Comparison of ENCODE assay signal across 8 cellular contexts in the genomic region with DNA sequence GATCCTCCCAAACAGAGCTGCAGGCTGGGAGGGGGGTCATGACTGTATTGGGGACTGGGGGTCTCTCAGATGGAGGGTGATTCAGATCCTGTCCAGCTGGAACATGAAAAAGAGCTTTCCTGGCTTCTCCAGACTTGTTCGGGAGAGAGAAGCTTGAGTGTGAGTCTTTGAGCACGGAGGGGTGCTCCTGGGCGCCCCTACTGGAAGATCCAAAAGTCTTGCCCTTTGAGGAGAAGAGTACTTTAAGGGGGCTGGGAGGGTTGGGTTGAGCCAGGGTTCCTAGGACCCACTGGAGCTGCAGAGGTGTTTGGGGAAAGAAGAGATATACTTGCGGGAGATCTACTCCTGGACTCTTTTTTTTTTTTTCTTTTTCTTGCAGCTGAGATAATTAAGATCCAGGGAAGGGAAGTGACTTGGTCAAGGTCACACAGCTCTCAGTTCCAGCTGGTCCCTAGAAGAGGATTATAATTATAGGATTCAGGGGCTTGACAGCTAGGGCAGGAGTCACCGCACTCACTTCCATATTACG. TPM values are rescaled to one million over a fixed set of nuclear protein-coding genes. Genes with fewer than 3 reads are reported as not detected.
DNase-seq lines count a peak whose midpoint lies in the region; ATAC-seq and TF ChIP-seq lines count a peak whose summit lies in the region.

No MANE protein-coding gene starts in this region.

- peaks cover 50 to 83% (median 82%) of the 10 kb centered on the region in 3 donors for H3K4me1 Mint-ChIP-seq in CD8-positive, alpha-beta memory T cell
- H3K4me1 Mint-ChIP-seq in T-helper 1 cell treated with Interleukin-12 subunit alpha and Interleukin-12 subunit beta and Interleukin-4 antibody, amounts not matched to agents 30 μg/mL and 1 μg/mL, for 36 hours (ENCODE audit: low read depth), result peaks cover 67% of the 10 kb centered on the region
- peaks cover 82% of the 10 kb centered on the region for H3K4me1 Mint-ChIP-seq in dendritic cell treated with granulocyte-macrophage colony-stimulating factor and Interleukin-4, amounts not matched to agents 40 ng/mL and 50 ng/mL, for 4 days (ENCODE audit: low read depth)

- no peaks in the 10 kb centered on the region for H3K9me3 ChIP-seq in CD8-positive, alpha-beta memory T cell (ENCODE audit: low read length)
- H3K9me3 ChIP-seq in liver (ENCODE audit: control insufficient read depth in 4 of 4, low read length in 3 of 4), result no peaks in the 10 kb centered on the region
- no peaks in the 10 kb centered on the region for H3K9me3 ChIP-seq in thymus (ENCODE audit: control insufficient read depth)

- no peak for TF ChIP-seq RAD21 in liver (IDR thresholded peaks at IDR 0.05)

- TF ChIP-seq CTCF in HFF-Myc (IDR thresholded peaks at IDR 0.05; ENCODE audit: low read depth, low read length, missing control alignments), result peak; percentile 72
- no peak for TF ChIP-seq CTCF in liver (IDR thresholded peaks at IDR 0.05; ENCODE audit: low read depth, low read length, missing input control)

- H3K27me3 Mint-ChIP-seq in CD8-positive, alpha-beta memory T cell, result no peaks in the 10 kb centered on the region
- no peaks in the 10 kb centered on the region for H3K27me3 Mint-ChIP-seq in T-helper 1 cell treated with Interleukin-12 subunit alpha and Interleukin-12 subunit beta and Interleukin-4 antibody, amounts not matched to agents 30 μg/mL and 1 μg/mL, for 36 hours (ENCODE audit: low read depth)
- H3K27me3 Mint-ChIP-seq in dendritic cell treated with granulocyte-macrophage colony-stimulating factor and Interleukin-4, amounts not matched to agents 40 ng/mL and 50 ng/mL, for 4 days, result peaks cover 4% of the 10 kb centered on the region

- peak overlapping the region; percentile 23 to 48 for H3K9ac ChIP-seq in liver (ENCODE audit: low read depth in 1 of 2, low read length in 2 of 2)

- intact Hi-C loops in dendritic cell treated with granulocyte-macrophage colony-stimulating factor and Interleukin-4, amounts not matched to agents 40 ng/mL and 50 ng/mL, for 4 days (cut with micrococcal nuclease), result no loop called here

- H3K36me3 ChIP-seq in CD8-positive, alpha-beta memory T cell (ENCODE audit: insufficient read depth, low read length), result no peaks in the 10 kb centered on the region
- no peaks in the 10 kb centered on the region for H3K36me3 ChIP-seq in liver (ENCODE audit: control insufficient read depth in 4 of 4, insufficient read depth in 3 of 4, low read depth in 1 of 4, low read length in 3 of 4)
- no peaks in the 10 kb centered on the region for H3K36me3 ChIP-seq in thymus (ENCODE audit: control insufficient read depth, insufficient read depth)

- H3K36me3 Mint-ChIP-seq in CD8-positive, alpha-beta memory T cell, result peaks cover 0 to 15% (median 0%) of the 10 kb centered on the region in 3 donors
- H3K36me3 Mint-ChIP-seq in T-helper 1 cell treated with Interleukin-12 subunit alpha and Interleukin-12 subunit beta and Interleukin-4 antibody, amounts not matched to agents 30 μg/mL and 1 μg/mL, for 36 hours (ENCODE audit: low read depth), result peaks cover 2% of the 10 kb centered on the region
- peaks cover 41% of the 10 kb centered on the region for H3K36me3 Mint-ChIP-seq in dendritic cell treated with granulocyte-macrophage colony-stimulating factor and Interleukin-4, amounts not matched to agents 40 ng/mL and 50 ng/mL, for 4 days (ENCODE audit: low read depth)

- POLR2A ChIA-PET in CD8-positive, alpha-beta memory T cell (lab: Charles Lee), result interaction anchor here (0.6 to 2.9 kb wide), 5 partner anchors 9 to 247 kb away, joined by 3 to 17 read pairs (median 3); no protein-coding TSS in a partner anchor

- H3K27ac Mint-ChIP-seq in CD8-positive, alpha-beta memory T cell, result peak overlapping the region; percentile 93 to 100 (median 100)
- H3K27ac Mint-ChIP-seq in T-helper 1 cell treated with Interleukin-12 subunit alpha and Interleukin-12 subunit beta and Interleukin-4 antibody, amounts not matched to agents 30 μg/mL and 1 μg/mL, for 36 hours, result peak overlapping the region; percentile 52
- peak overlapping the region; percentile 96 for H3K27ac Mint-ChIP-seq in dendritic cell treated with granulocyte-macrophage colony-stimulating factor and Interleukin-4, amounts not matched to agents 40 ng/mL and 50 ng/mL, for 4 days

- WGBS in liver, result 17% methylated on average over 6 of the region's 6 CpGs
- 26% methylated on average over 6 of the region's 6 CpGs for WGBS in thymus

- peak overlapping the region; percentile 84 for H3K27ac ChIP-seq in CD8-positive, alpha-beta memory T cell (ENCODE audit: low read depth, low read length)
- H3K27ac ChIP-seq in liver (ENCODE audit: low read depth in 1 of 2, low read length in 2 of 2) (peak overlapping the region; percentile 81 to 94), thymus (ENCODE audit: low read depth) (no peak overlapping the region)

- peak overlapping the region; percentile 92 for H3K4me3 ChIP-seq in CD8-positive, alpha-beta memory T cell (ENCODE audit: low read length)
- H3K4me3 ChIP-seq in HFF-Myc (replicated peaks; ENCODE audit: low read depth, low read length), result peak overlapping the region; percentile 97
- H3K4me3 ChIP-seq in liver (ENCODE audit: low read depth in 1 of 3, low read length in 3 of 3), result peak overlapping the region in 1 of 3 donors; percentile 13
- peak overlapping the region; percentile 66 for H3K4me3 ChIP-seq in thymus (ENCODE audit: low read length)

- CTCF ChIA-PET in CD8-positive, alpha-beta memory T cell (lab: Charles Lee), result interaction anchor here (0.5 to 8.0 kb wide), 9 partner anchors 11 to 842 kb away, joined by 3 to 83 read pairs (median 7); partner anchors contain the start of gene RARA

- DNase-seq in CD8-positive, alpha-beta memory T cell, result peak in 4 of 5 donors; percentile 34 to 65 (median 42)
- DNase-seq in HFF-Myc (ENCODE audit: extremely low read depth, low read depth), result no peak
- no peak for DNase-seq in NCI-H226

- H3K27me3 ChIP-seq in CD8-positive, alpha-beta memory T cell (ENCODE audit: insufficient read depth, low read length, poor library complexity, severe bottlenecking), result no peaks in the 10 kb centered on the region
- H3K27me3 ChIP-seq in liver (ENCODE audit: control insufficient read depth in 4 of 4, insufficient read depth in 4 of 4, low read length in 3 of 4), result no peaks in the 10 kb centered on the region
- peaks cover 2% of the 10 kb centered on the region for H3K27me3 ChIP-seq in thymus (ENCODE audit: control insufficient read depth, insufficient read depth)

- peaks cover 0 to 2% (median 0%) of the 10 kb centered on the region in 5 donors for H3K9me3 Mint-ChIP-seq in CD8-positive, alpha-beta memory T cell
- H3K9me3 Mint-ChIP-seq in T-helper 1 cell treated with Interleukin-12 subunit alpha and Interleukin-12 subunit beta and Interleukin-4 antibody, amounts not matched to agents 30 μg/mL and 1 μg/mL, for 36 hours, result no peaks in the 10 kb centered on the region
- H3K9me3 Mint-ChIP-seq in dendritic cell treated with granulocyte-macrophage colony-stimulating factor and Interleukin-4, amounts not matched to agents 40 ng/mL and 50 ng/mL, for 4 days, result no peaks in the 10 kb centered on the region

- ATAC-seq in GM18907 (IDR thresholded peaks at IDR 0.05; ENCODE audit: unreplicated experiment), result no peak

- H3K4me3 Mint-ChIP-seq in CD8-positive, alpha-beta memory T cell, result peak overlapping the region; percentile 86 to 98 (median 98)
- H3K4me3 Mint-ChIP-seq in T-helper 1 cell treated with Interleukin-12 subunit alpha and Interleukin-12 subunit beta and Interleukin-4 antibody, amounts not matched to agents 30 μg/mL and 1 μg/mL, for 36 hours, result peak overlapping the region; percentile 90
- H3K4me3 Mint-ChIP-seq in dendritic cell treated with granulocyte-macrophage colony-stimulating factor and Interleukin-4, amounts not matched to agents 40 ng/mL and 50 ng/mL, for 4 days, result peak overlapping the region; percentile 94

- H3K4me1 ChIP-seq in CD8-positive, alpha-beta memory T cell (ENCODE audit: insufficient read depth, low read length), result peaks cover 67% of the 10 kb centered on the region
- H3K4me1 ChIP-seq in liver (ENCODE audit: control insufficient read depth in 4 of 4, insufficient read depth in 4 of 4, low read length in 3 of 4) (peaks cover 43 to 83% (median 76%) of the 10 kb centered on the region in 4 donors), thymus (ENCODE audit: control insufficient read depth, insufficient read depth, low read length) (peaks cover 70% of the 10 kb centered on the region)

TF ChIP-seq in liver, 16 proteins besides CTCF, POLR2A, EP300 and RAD21 (continues in another document):
- TF ChIP-seq JUND (IDR thresholded peaks at IDR 0.05) (no peak), ZBTB33 (IDR thresholded peaks at IDR 0.05) (no peak), EGR1 (IDR thresholded peaks at IDR 0.05; ENCODE audit: low read depth in 2 of 2) (no peak), HNF4G (IDR thresholded peaks at IDR 0.05) (no peak), FOXA2 (IDR thresholded peaks at IDR 0.05) (no peak), RXRA (IDR thresholded peaks at IDR 0.05) (no peak), SP1 (IDR thresholded peaks at IDR 0.05) (no peak), GABPA (IDR thresholded peaks at IDR 0.05 in 1 of 2, conservative IDR thresholded peaks at IDR 0.05 in 1 of 2) (no peak)

RNA-seq across cellular contexts. Expression of gene RARA, which starts 8.4 kb away (rescaled TPM):
- 10 to 100 TPM; 37.4 to 37.8 TPM for total RNA-seq in CD8-positive, alpha-beta memory T cell
- polyA plus RNA-seq in CD8-positive, alpha-beta memory T cell, result 14.0 TPM
- 10 to 100 TPM in 1 of 2 donors, 1 to 10 TPM in 1; 8.7 to 12.9 TPM for total RNA-seq in liver
- 10 to 100 TPM in 1 of 2 donors, 1 to 10 TPM in 1; 6.6 to 26.2 TPM for polyA plus RNA-seq in liver
- 17.1 TPM for polyA plus RNA-seq in thymus

RNA-seq across cellular contexts. Expression of gene CDC6, which starts 29.7 kb away (rescaled TPM):
- total RNA-seq in CD8-positive, alpha-beta memory T cell, result 100 to 1,000 TPM; 107 to 110 TPM
- polyA plus RNA-seq in CD8-positive, alpha-beta memory T cell, result 0.49 TPM
- total RNA-seq in liver, result 10 to 100 TPM in 1 of 2 donors, 1 to 10 TPM in 1; 2.3 to 16.5 TPM
- polyA plus RNA-seq in liver (1 to 10 TPM in 1 of 2 donors, under 1 TPM in 1; 0.54 to 2.6 TPM), thymus (1.3 TPM)

RNA-seq across cellular contexts. Expression of gene GJD3, which starts 47.1 kb away (rescaled TPM):
- total RNA-seq in CD8-positive, alpha-beta memory T cell, result under 1 TPM in 1 of 2 experiments, not detected in 1; 0.24 TPM
- polyA plus RNA-seq in CD8-positive, alpha-beta memory T cell, result 0.40 TPM
- under 1 TPM; 0.47 to 0.59 TPM for total RNA-seq in liver
- polyA plus RNA-seq in liver (under 1 TPM in 1 of 2 donors, not detected in 1; 0.48 TPM), thymus (0.34 TPM)

Comparison
In these comparisons a context has a peak if more than half of its experiments do, and no peak if none do; other contexts are left out.
1. DNase-seq: peak in CD8-positive, alpha-beta memory T cell (4 of 5); none in HFF-Myc (single experiment) and NCI-H226 (single experiment).
2. Peak in every context shown above with its lines, with median percentiles within 50 percentile points of each other: H3K27ac Mint-ChIP-seq and H3K4me3 Mint-ChIP-seq.